ENCODE assay signal across 8 cellular contexts in genomic region chr2:216339456-216340279, GRCh38. TPM values are rescaled to one million over a fixed set of nuclear protein-coding genes. Genes with fewer than 3 reads are reported as not detected.
DNase-seq lines count a peak whose midpoint lies in the region; ATAC-seq, FAIRE-seq and TF ChIP-seq lines count a peak whose summit lies in the region.

No MANE protein-coding gene starts in this region.

- H3K27me3 ChIP-seq in spleen (replicated peaks in 1 of 7) = no peaks in the 10 kb centered on the region

- DNase-seq in AG08396 (ENCODE audit: low spot score) (peak; percentile 75), NCI-H146 (lab: John Stamatoyannopoulos, UW) (peak; percentile 89), islet precursor cell (peak; percentile 82), kidney (no peak), spleen (no peak)

- TF ChIP-seq CTCF in brain (conservative IDR thresholded peaks at IDR 0.05) (no peak), kidney (IDR thresholded peaks at IDR 0.05; ENCODE audit: borderline replicate concordance, extremely low read depth, insufficient read depth) (no peak), spleen (IDR thresholded peaks at IDR 0.05 in 8 of 11, conservative IDR thresholded peaks at IDR 0.05 in 3 of 11) (no peak)

- no peak for TF ChIP-seq POLR2A in spleen (IDR thresholded peaks at IDR 0.05)

- H3K36me3 Mint-ChIP-seq in brain = no peaks in the 10 kb centered on the region

- H3K9me3 ChIP-seq in kidney (ENCODE audit: control insufficient read depth in 1 of 2, low read length in 2 of 2) = no peaks in the 10 kb centered on the region
- no peaks in the 10 kb centered on the region for H3K9me3 ChIP-seq in spleen

- WGBS in spleen, 5 donors = 56 to 72% (median 62%) methylated on average over 7 of the region's 7 CpGs

- H3K27ac ChIP-seq in kidney (ENCODE audit: low read depth in 2 of 2, low read length in 2 of 2) (no peak overlapping the region), spleen (no peak overlapping the region)

- ATAC-seq in GM21390 (IDR thresholded peaks at IDR 0.05; ENCODE audit: unreplicated experiment) (no peak), GM19023 (IDR thresholded peaks at IDR 0.05; ENCODE audit: unreplicated experiment) (no peak)

- intact Hi-C loops in kidney (cut with DNase I) (no loop called here), spleen (cut with DNase I; ENCODE audit: low total_unique reads) (no loop called here)

- peak overlapping the region; percentile 28 to 67 (median 52) for H3K4me3 Mint-ChIP-seq in brain

- H3K27me3 Mint-ChIP-seq in brain = peaks cover 9% of the 10 kb centered on the region

- FAIRE-seq in kidney (lab: Jason Lieb, UNC) = no peak

- peaks cover 0 to 4% of the 10 kb centered on the region in 2 donors for H3K4me1 ChIP-seq in kidney (ENCODE audit: control insufficient read depth in 1 of 2, insufficient read depth in 1 of 2, low read depth in 1 of 2, low read length in 2 of 2)
- no peaks in the 10 kb centered on the region for H3K4me1 ChIP-seq in spleen

- no peak overlapping the region for H3K4me3 ChIP-seq in kidney (ENCODE audit: low read length in 2 of 2)
- no peak overlapping the region for H3K4me3 ChIP-seq in spleen

- H3K36me3 ChIP-seq in kidney (ENCODE audit: control insufficient read depth in 1 of 2, insufficient read depth in 2 of 2, low read length in 2 of 2) = no peaks in the 10 kb centered on the region
- no peaks in the 10 kb centered on the region for H3K36me3 ChIP-seq in spleen

- peak overlapping the region; percentile 91 to 97 (median 95) for H3K27ac Mint-ChIP-seq in brain

- peaks cover 59% of the 10 kb centered on the region for H3K4me1 Mint-ChIP-seq in brain

- no peak overlapping the region for H3K9ac ChIP-seq in kidney (ENCODE audit: low read length in 2 of 2)

- H3K9me3 Mint-ChIP-seq in brain = no peaks in the 10 kb centered on the region

RNA-seq across cellular contexts. Expression of gene MARCHF4, which starts 32.6 kb away (rescaled TPM):
- polyA plus RNA-seq in brain (ENCODE audit: insufficient read depth, low read depth, low replicate concordance) (41.1 TPM), kidney (ENCODE audit: insufficient read depth, low read depth, low replicate concordance) (0.09 TPM), spleen (not detected)
- total RNA-seq in kidney (not detected), spleen (not detected)

Comparison
In these comparisons a context has a peak if more than half of its experiments do, and no peak if none do; other contexts are left out.
1. DNase-seq: peak in AG08396 (single experiment), NCI-H146 (single experiment) and islet precursor cell (single experiment); none in kidney (single experiment) and spleen (single experiment).
2. RNA of gene MARCHF4, which starts 32.6 kb away (polyA plus RNA-seq): 41.1 TPM in brain (single experiment); 0.09 TPM in kidney (single experiment) and not detected in spleen; every median in the first group is over 10 times any median in the second.